8 cellular contexts compared by ENCODE assay signal in genomic region chr5:132457371-132458225, GRCh38. TPM values are rescaled to one million over a fixed set of nuclear protein-coding genes. Genes with fewer than 3 reads are reported as not detected.
DNase-seq lines count a peak whose midpoint lies in the region; ATAC-seq and TF ChIP-seq lines count a peak whose summit lies in the region.

No MANE protein-coding gene starts in this region.

- H3K4me1 Mint-ChIP-seq in activated T-helper 17 cell treated with anti-CD3 and anti-CD28 coated beads, Interleukin-2, amount 50 U/mL, for 72 hours: peaks cover 76% of the 10 kb centered on the region
- peaks cover 11% of the 10 kb centered on the region for H3K4me1 Mint-ChIP-seq in progenitor cell of endocrine pancreas (ENCODE audit: low read depth)

- WGBS in right cardiac atrium: 81% methylated on average over 2 of the region's 2 CpGs
- WGBS in urinary bladder: 69% methylated on average over 2 of the region's 2 CpGs

- ATAC-seq in activated T-helper 17 cell treated with anti-CD3 and anti-CD28 coated beads, Interleukin-2, amount 50 U/mL, for 72 hours (replicated peaks): peak; percentile 25
- ATAC-seq in right cardiac atrium (peak; percentile 41 to 52), HG03432 (IDR thresholded peaks at IDR 0.05; ENCODE audit: unreplicated experiment) (no peak)

- TF ChIP-seq CTCF in HL-60 (IDR thresholded peaks at IDR 0.05; ENCODE audit: insufficient read depth, low read length) (no peak), progenitor cell of endocrine pancreas (IDR thresholded peaks at IDR 0.05; ENCODE audit: unreplicated experiment) (no peak)

- no peaks in the 10 kb centered on the region for H3K36me3 ChIP-seq in urinary bladder (ENCODE audit: insufficient read depth)

- no peaks in the 10 kb centered on the region for H3K9me3 ChIP-seq in right cardiac atrium (ENCODE audit: control insufficient read depth, low read length)

- H3K9me3 Mint-ChIP-seq in activated T-helper 17 cell treated with anti-CD3 and anti-CD28 coated beads, Interleukin-2, amount 50 U/mL, for 72 hours: no peaks in the 10 kb centered on the region
- H3K9me3 Mint-ChIP-seq in progenitor cell of endocrine pancreas (ENCODE audit: low read depth): no peaks in the 10 kb centered on the region

- peak; percentile 82 for DNase-seq in GM03348 (ENCODE audit: low spot score)
- peak; percentile 76 to 82 for DNase-seq in HL-60 (ENCODE audit: low read depth in 1 of 2, low spot score in 1 of 2)
- no peak for DNase-seq in right cardiac atrium
- no peak for DNase-seq in progenitor cell of endocrine pancreas (ENCODE audit: low spot score, unreplicated experiment)
- DNase-seq in activated CD4-positive, alpha-beta T cell treated with anti-CD3 and anti-CD28 coated beads, Interleukin-2, amount 50 U/mL, for 48 hours: no peak

- peaks cover 39% of the 10 kb centered on the region for H3K36me3 Mint-ChIP-seq in activated T-helper 17 cell treated with anti-CD3 and anti-CD28 coated beads, Interleukin-2, amount 50 U/mL, for 72 hours (ENCODE audit: low read depth)
- no peaks in the 10 kb centered on the region for H3K36me3 Mint-ChIP-seq in progenitor cell of endocrine pancreas (ENCODE audit: insufficient read depth)

- peak overlapping the region; percentile 80 for H3K4me3 Mint-ChIP-seq in activated T-helper 17 cell treated with anti-CD3 and anti-CD28 coated beads, Interleukin-2, amount 50 U/mL, for 72 hours
- H3K4me3 Mint-ChIP-seq in progenitor cell of endocrine pancreas (ENCODE audit: low read depth): no peak overlapping the region

- H3K4me1 ChIP-seq in right cardiac atrium (ENCODE audit: control insufficient read depth, insufficient read depth, low read length) (peaks cover 23% of the 10 kb centered on the region), urinary bladder (ENCODE audit: insufficient read depth) (peaks cover 2% of the 10 kb centered on the region)

- H3K27me3 ChIP-seq in HL-60 (ENCODE audit: insufficient read depth, poor library complexity, severe bottlenecking) (no peaks in the 10 kb centered on the region), right cardiac atrium (ENCODE audit: control insufficient read depth, insufficient read depth) (no peaks in the 10 kb centered on the region)

- H3K27ac ChIP-seq in HL-60 (replicated peaks): peak overlapping the region; percentile 95
- peak overlapping the region; percentile 70 for H3K27ac ChIP-seq in right cardiac atrium (ENCODE audit: low read length)
- peak overlapping the region; percentile 74 for H3K27ac ChIP-seq in urinary bladder (ENCODE audit: low read depth)

- H3K27me3 Mint-ChIP-seq in activated T-helper 17 cell treated with anti-CD3 and anti-CD28 coated beads, Interleukin-2, amount 50 U/mL, for 72 hours: no peaks in the 10 kb centered on the region
- H3K27me3 Mint-ChIP-seq in progenitor cell of endocrine pancreas: peaks cover 8% of the 10 kb centered on the region

- H3K4me3 ChIP-seq in HL-60 (replicated peaks; ENCODE audit: insufficient read depth, low read length): no peak overlapping the region
- H3K4me3 ChIP-seq in right cardiac atrium (ENCODE audit: low read length): no peak overlapping the region
- no peak overlapping the region for H3K4me3 ChIP-seq in urinary bladder (ENCODE audit: low read depth, low read length)

- intact Hi-C loops in right cardiac atrium (cut with DNase I): no loop called here

- H3K27ac Mint-ChIP-seq in activated T-helper 17 cell treated with anti-CD3 and anti-CD28 coated beads, Interleukin-2, amount 50 U/mL, for 72 hours: peak overlapping the region; percentile 95
- no peak overlapping the region for H3K27ac Mint-ChIP-seq in progenitor cell of endocrine pancreas

RNA-seq across cellular contexts. Expression of gene IRF1, which starts 33.0 kb away (rescaled TPM):
- total RNA-seq in activated T-helper 17 cell treated with anti-CD3 and anti-CD28 coated beads, Interleukin-2, amount 50 U/mL, for 72 hours: 100 to 1,000 TPM; 125 to 174 TPM
- total RNA-seq in right cardiac atrium: 10 to 100 TPM in 3 of 4 donors, 1 to 10 TPM in 1; 9.4 to 17.9 (median 13.8) TPM
- 11.7 TPM for polyA plus RNA-seq in right cardiac atrium
- 16.4 TPM for total RNA-seq in urinary bladder
- 26.0 TPM for polyA plus RNA-seq in urinary bladder
- total RNA-seq in progenitor cell of endocrine pancreas: 2.3 and 4.1 TPM in 2 replicates

Comparison
In these comparisons a context has a peak if more than half of its experiments do, and no peak if none do; other contexts are left out.
1. DNase-seq: peak in GM03348 (single experiment) and HL-60 (2 of 2); none in right cardiac atrium (0 of 3), progenitor cell of endocrine pancreas (single experiment) and activated CD4-positive, alpha-beta T cell treated with anti-CD3 and anti-CD28 coated beads, Interleukin-2, amount 50 U/mL, for 48 hours (0 of 2).
2. Peak in every context shown above with its lines, with median percentiles within 50 percentile points of each other: H3K27ac ChIP-seq.